In the genomic region with DNA sequence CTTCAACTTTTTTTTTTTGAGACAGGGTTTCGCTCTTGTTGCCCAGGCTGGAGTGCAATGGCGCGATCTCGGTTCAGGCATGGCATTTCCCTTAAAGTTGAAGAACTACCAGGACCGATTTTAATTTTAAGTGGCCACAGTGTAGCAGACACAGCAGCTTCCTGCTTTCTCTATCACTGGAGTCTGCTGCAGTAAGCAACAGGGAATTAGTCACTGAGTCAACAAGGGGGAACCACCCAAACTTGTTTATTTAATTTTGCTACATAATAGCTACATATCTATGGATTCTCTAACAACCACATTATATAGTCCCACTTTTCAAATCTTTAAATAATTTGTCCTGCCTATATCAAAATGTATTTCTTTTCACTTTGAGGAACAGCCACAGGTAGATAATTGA, we compare ENCODE assay signal across 1 cellular context.
TF ChIP-seq lines count a peak whose summit lies in the region.

No MANE protein-coding gene starts in this region.

TF ChIP-seq in K562, 482 proteins besides CTCF, POLR2A, EP300 and RAD21:
- TF ChIP-seq FOXA3 (CRISPR knock-in tag; conservative IDR thresholded peaks at IDR 0.05 in 1 of 2, IDR thresholded peaks at IDR 0.05 in 1 of 2): peak; percentile 37 to 57; a peak in 3 of 4 replicates
- TF ChIP-seq, protein P1, sequence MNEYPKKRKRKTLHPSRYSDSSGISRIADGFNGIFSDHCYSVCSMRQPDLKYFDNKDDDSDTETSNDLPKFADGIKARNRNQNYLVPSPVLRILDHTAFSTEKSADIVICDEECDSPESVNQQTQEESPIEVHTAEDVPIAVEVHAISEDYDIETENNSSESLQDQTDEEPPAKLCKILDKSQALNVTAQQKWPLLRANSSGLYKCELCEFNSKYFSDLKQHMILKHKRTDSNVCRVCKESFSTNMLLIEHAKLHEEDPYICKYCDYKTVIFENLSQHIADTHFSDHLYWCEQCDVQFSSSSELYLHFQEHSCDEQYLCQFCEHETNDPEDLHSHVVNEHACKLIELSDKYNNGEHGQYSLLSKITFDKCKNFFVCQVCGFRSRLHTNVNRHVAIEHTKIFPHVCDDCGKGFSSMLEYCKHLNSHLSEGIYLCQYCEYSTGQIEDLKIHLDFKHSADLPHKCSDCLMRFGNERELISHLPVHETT (CRISPR knock-in tag; conservative IDR thresholded peaks at IDR 0.05 in 1 of 2, IDR thresholded peaks at IDR 0.05 in 1 of 2): no peak
